Comparison of ENCODE assay signal across 8 cellular contexts in the genomic region with DNA sequence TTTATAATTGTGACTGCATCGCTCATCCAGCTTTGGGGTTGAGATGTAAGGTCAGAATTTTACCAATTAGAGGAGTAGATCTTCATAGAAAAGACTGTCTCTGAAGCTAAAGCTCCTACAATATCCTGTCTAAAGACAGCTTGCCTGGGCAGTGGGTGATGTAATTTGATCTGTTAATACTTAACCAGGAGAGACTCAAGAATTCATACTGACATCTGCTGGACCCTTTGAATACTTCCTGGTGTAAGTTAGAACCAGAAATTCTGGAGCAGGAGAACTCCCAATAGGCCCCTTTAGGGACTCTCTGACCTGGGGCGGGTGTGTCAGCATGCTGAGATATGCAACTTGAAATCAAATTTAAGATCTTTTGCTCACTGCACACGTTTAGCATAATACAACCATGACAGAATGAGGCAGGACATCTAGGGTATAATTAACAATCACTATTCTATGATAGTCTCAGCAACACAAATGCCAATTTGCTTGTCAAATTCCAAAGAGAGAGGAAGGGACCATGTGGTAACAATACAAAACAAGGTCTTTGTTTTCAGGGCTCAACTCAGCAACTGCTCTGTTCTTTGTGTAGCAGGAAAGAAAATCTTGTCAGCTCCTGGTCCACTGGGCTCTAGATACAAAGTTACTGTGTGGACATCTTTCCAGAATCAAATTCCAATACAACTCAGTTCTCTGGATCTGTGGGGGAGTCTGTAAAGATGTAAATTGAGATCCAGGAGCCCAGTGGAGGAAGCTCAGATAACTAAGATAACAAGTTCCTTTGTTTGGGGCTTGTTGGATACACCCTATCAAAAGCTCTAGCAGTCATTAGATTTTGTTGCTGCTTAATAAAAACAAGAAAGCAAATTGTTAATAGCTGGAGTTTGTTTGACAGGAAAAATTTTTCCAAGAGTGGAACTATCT.
DNase-seq lines count a peak whose midpoint lies in the region; ATAC-seq and TF ChIP-seq lines count a peak whose summit lies in the region.

No MANE protein-coding gene starts in this region.

- H3K27me3 ChIP-seq in colonic mucosa, result no peaks in the 10 kb centered on the region

- no peak overlapping the region for H3K4me3 ChIP-seq in colonic mucosa

- TF ChIP-seq CTCF in colonic mucosa (IDR thresholded peaks at IDR 0.05), result no peak

- no peak overlapping the region for H3K9ac ChIP-seq in colonic mucosa (ENCODE audit: low read depth in 2 of 2, low read length in 2 of 2)

- peak; percentile 86 for DNase-seq in ACHN
- peak; percentile 55 to 82 for DNase-seq in NCI-H187 (lab: John Stamatoyannopoulos, UW)
- peak; percentile 22 for DNase-seq in colonic mucosa
- peak; percentile 41 for DNase-seq in putamen (ENCODE audit: low spot score)
- no peak for DNase-seq in NCI-H146 (lab: John Stamatoyannopoulos, UW)
- DNase-seq in NCI-H2196 treated with DMSO at 0.1 percent for 48 hours (lab: John Stamatoyannopoulos, UW; ENCODE audit: unreplicated experiment), result no peak

- no peaks in the 10 kb centered on the region for H3K4me1 ChIP-seq in colonic mucosa

- no peak overlapping the region for H3K27ac ChIP-seq in colonic mucosa

- H3K36me3 ChIP-seq in colonic mucosa, result no peaks in the 10 kb centered on the region

- intact Hi-C loops in colonic mucosa (cut with DNase I), result no loop called here

- ATAC-seq in GM21619 (IDR thresholded peaks at IDR 0.05; ENCODE audit: unreplicated experiment) (peak; percentile 88), HG02885 (IDR thresholded peaks at IDR 0.05; ENCODE audit: poor library complexity, unreplicated experiment) (no peak)

- H3K9me3 ChIP-seq in colonic mucosa, result no peaks in the 10 kb centered on the region

- in situ Hi-C loops in ACHN (cut with HindIII; ENCODE audit: low pct_ligation_motif_present, low pct_unique_long_range_greater_than_20kb, low sequenced_read_pairs), result no loop called here

Comparison
In these comparisons a context has a peak if more than half of its experiments do, and no peak if none do; other contexts are left out.
1. DNase-seq: peak in ACHN (single experiment), NCI-H187 (2 of 2), colonic mucosa (single experiment) and putamen (single experiment); none in NCI-H146 (single experiment) and NCI-H2196 treated with DMSO at 0.1 percent for 48 hours (single experiment).